Comparison of ENCODE assay signal across 17 cellular contexts in genomic region chr5:176748967-176749935, GRCh38.
DNase-seq lines count a peak whose midpoint lies in the region; ATAC-seq and TF ChIP-seq lines count a peak whose summit lies in the region.
"Had no signal": no experiment of that assay in that cellular context is flagged by ENCODE, and none has a peak within 500 bp of the region (broad histone marks: within the 10 kb centered on the region; RNA-seq: fewer than 3 reads in every experiment).

No MANE protein-coding gene starts in this region.

- H3K4me3 Mint-ChIP-seq in activated CD8-positive, alpha-beta memory T cell treated with anti-CD3 and anti-CD28 coated beads, Interleukin-2, amount 10 ng/mL, durations not matched to agents 7 days and 5 days: no peak overlapping the region
- H3K4me3 Mint-ChIP-seq in chondrocyte (ENCODE audit: unreplicated experiment) (no peak overlapping the region), type B pancreatic cell (no peak overlapping the region)
- H3K4me3 Mint-ChIP-seq in effector memory CD8-positive, alpha-beta T cell: no peak overlapping the region

- peak; percentile 25 for DNase-seq in activated CD8-positive, alpha-beta memory T cell treated with anti-CD3 and anti-CD28 coated beads, Interleukin-2, amount 10 ng/mL, durations not matched to agents 7 days and 5 days
- DNase-seq in activated CD8-positive, alpha-beta memory T cell treated with anti-CD3 and anti-CD28 coated beads, Interleukin-2, amount 50 U/mL, for 48 hours: no peak
- DNase-seq in chondrocyte (ENCODE audit: low spot score) (peak; percentile 52), mesenteric fat pad (ENCODE audit: low spot score) (peak; percentile 55), type B pancreatic cell (ENCODE audit: extremely low spot score, unreplicated experiment) (peak; percentile 49), trophoblast cell (no peak)
- no peak for DNase-seq in effector memory CD8-positive, alpha-beta T cell
- DNase-seq: COR-L47, DMS153, GM23248, NCI-H2107, NCI-H345, NCI-H526 treated with DMSO at 0.1 percent for 48 hours, RPMI8226 had no signal

- H3K27ac Mint-ChIP-seq in activated CD8-positive, alpha-beta memory T cell treated with anti-CD3 and anti-CD28 coated beads, Interleukin-2, amount 10 ng/mL, durations not matched to agents 7 days and 5 days: no peak overlapping the region
- no peak overlapping the region for H3K27ac Mint-ChIP-seq in chondrocyte (ENCODE audit: unreplicated experiment)
- H3K27ac Mint-ChIP-seq in type B pancreatic cell: no peak overlapping the region
- H3K27ac Mint-ChIP-seq in effector memory CD8-positive, alpha-beta T cell: no peak overlapping the region

- no CpG with 5 or more reads among the region's 21 CpGs for WGBS in trophoblast cell (ENCODE audit: extremely low coverage, insufficient coverage, insufficient read length)

- no peak overlapping the region for H3K18ac ChIP-seq in trophoblast cell (ENCODE audit: low read length)

- H3K27me3 Mint-ChIP-seq in activated CD8-positive, alpha-beta memory T cell treated with anti-CD3 and anti-CD28 coated beads, Interleukin-2, amount 10 ng/mL, durations not matched to agents 7 days and 5 days: peaks cover 65% of the 10 kb centered on the region
- H3K27me3 Mint-ChIP-seq in chondrocyte (ENCODE audit: low read depth): peaks cover 71% of the 10 kb centered on the region
- peaks cover 40% of the 10 kb centered on the region for H3K27me3 Mint-ChIP-seq in type B pancreatic cell
- H3K27me3 Mint-ChIP-seq in effector memory CD8-positive, alpha-beta T cell: peaks cover 67 to 86% of the 10 kb centered on the region in 2 donors

- no peak overlapping the region for H2AFZ ChIP-seq in trophoblast cell (ENCODE audit: insufficient read depth, low read length, poor library complexity)
- H2AFZ ChIP-seq: GM23248 had no signal

- no peak overlapping the region for H4K91ac ChIP-seq in trophoblast cell (ENCODE audit: low read depth, low read length)

- no peak overlapping the region for H3K9ac ChIP-seq in trophoblast cell (ENCODE audit: low read length)
- H3K9ac ChIP-seq: GM23248 had no signal

- TF ChIP-seq CTCF in chondrocyte (IDR thresholded peaks at IDR 0.05) (no peak), type B pancreatic cell (conservative IDR thresholded peaks at IDR 0.05) (no peak)

- peaks cover 2% of the 10 kb centered on the region for H3K27me3 ChIP-seq in trophoblast cell (ENCODE audit: insufficient read depth, low read length)

- no peaks in the 10 kb centered on the region for H3K36me3 ChIP-seq in trophoblast cell (ENCODE audit: control insufficient read depth in 1 of 2, insufficient read depth in 2 of 2, low read length in 2 of 2)

- H4K12ac ChIP-seq in trophoblast cell (ENCODE audit: low read depth, low read length): no peak overlapping the region

- H2BK120ac ChIP-seq in trophoblast cell (ENCODE audit: insufficient read depth, low read length, poor library complexity): no peak overlapping the region

- H4K8ac ChIP-seq in trophoblast cell (ENCODE audit: low read depth, low read length): no peak overlapping the region

- no peak overlapping the region for H2BK5ac ChIP-seq in trophoblast cell (ENCODE audit: low read depth, low read length, poor library complexity)

- H3K14ac ChIP-seq in trophoblast cell (ENCODE audit: low read length): no peak overlapping the region

- H3K4me2 ChIP-seq in trophoblast cell (ENCODE audit: low read length): no peak overlapping the region

- no peaks in the 10 kb centered on the region for H3K36me3 Mint-ChIP-seq in activated CD8-positive, alpha-beta memory T cell treated with anti-CD3 and anti-CD28 coated beads, Interleukin-2, amount 10 ng/mL, durations not matched to agents 7 days and 5 days
- H3K36me3 Mint-ChIP-seq in chondrocyte (ENCODE audit: low read depth): no peaks in the 10 kb centered on the region
- H3K36me3 Mint-ChIP-seq in type B pancreatic cell: no peaks in the 10 kb centered on the region
- H3K36me3 Mint-ChIP-seq in effector memory CD8-positive, alpha-beta T cell (ENCODE audit: insufficient read depth): no peaks in the 10 kb centered on the region

- peaks cover 3% of the 10 kb centered on the region for H3K9me3 ChIP-seq in trophoblast cell (ENCODE audit: insufficient read depth, low read depth, low read length)

- H3K4me1 Mint-ChIP-seq in activated CD8-positive, alpha-beta memory T cell treated with anti-CD3 and anti-CD28 coated beads, Interleukin-2, amount 10 ng/mL, durations not matched to agents 7 days and 5 days: peaks cover 12% of the 10 kb centered on the region
- no peaks in the 10 kb centered on the region for H3K4me1 Mint-ChIP-seq in chondrocyte (ENCODE audit: low read depth)
- peaks cover 9% of the 10 kb centered on the region for H3K4me1 Mint-ChIP-seq in type B pancreatic cell (ENCODE audit: unreplicated experiment)
- peaks cover 6 to 10% of the 10 kb centered on the region in 2 donors for H3K4me1 Mint-ChIP-seq in effector memory CD8-positive, alpha-beta T cell (ENCODE audit: low read depth in 2 of 2)

- no peak for ATAC-seq in activated CD8-positive, alpha-beta memory T cell treated with anti-CD3 and anti-CD28 coated beads, Interleukin-2, amount 10 ng/mL, durations not matched to agents 7 days and 5 days
- no peak for ATAC-seq in HG03196 (IDR thresholded peaks at IDR 0.05; ENCODE audit: unreplicated experiment)
- no peak for ATAC-seq in effector memory CD8-positive, alpha-beta T cell (replicated peaks)
- ATAC-seq: K562 had no signal

- H2AK5ac ChIP-seq in trophoblast cell (ENCODE audit: low read length): no peak overlapping the region

- no peaks in the 10 kb centered on the region for H3K9me3 Mint-ChIP-seq in activated CD8-positive, alpha-beta memory T cell treated with anti-CD3 and anti-CD28 coated beads, Interleukin-2, amount 10 ng/mL, durations not matched to agents 7 days and 5 days (ENCODE audit: low read depth)
- H3K9me3 Mint-ChIP-seq in chondrocyte (ENCODE audit: low read depth) (peaks cover 12% of the 10 kb centered on the region), type B pancreatic cell (no peaks in the 10 kb centered on the region)
- H3K9me3 Mint-ChIP-seq in effector memory CD8-positive, alpha-beta T cell: no peaks in the 10 kb centered on the region

- no peak overlapping the region for H3K4me3 ChIP-seq in trophoblast cell (ENCODE audit: low read depth, low read length)
- H3K4me3 ChIP-seq: GM23248, K562 had no signal

- peaks cover 3 to 5% of the 10 kb centered on the region in 2 experiments for H3K4me1 ChIP-seq in trophoblast cell (ENCODE audit: control insufficient read depth in 1 of 2, insufficient read depth in 2 of 2, low read length in 2 of 2)

- H3K79me2 ChIP-seq in trophoblast cell (ENCODE audit: control insufficient read depth, insufficient read depth, low read length, poor library complexity): no peaks in the 10 kb centered on the region

- no peak overlapping the region for H3K27ac ChIP-seq in trophoblast cell (ENCODE audit: low read depth, low read length)
- H3K27ac ChIP-seq: C4-2B, GM23248 had no signal

- no peak overlapping the region for H2BK12ac ChIP-seq in trophoblast cell (ENCODE audit: low read length)

- H3K23ac ChIP-seq in trophoblast cell (ENCODE audit: low read length): no peak overlapping the region

- CTCF ChIA-PET in activated CD8-positive, alpha-beta memory T cell treated with anti-CD3 and anti-CD28 coated beads, Interleukin-2, amount 10 ng/mL, durations not matched to agents 7 days and 5 days (lab: Charles Lee): no interaction called here

- no peaks in the 10 kb centered on the region for H3K79me1 ChIP-seq in trophoblast cell (ENCODE audit: low read length)

- no peak overlapping the region for H3K4ac ChIP-seq in trophoblast cell (ENCODE audit: low read depth, low read length)

Comparison
In these comparisons a context has a peak if more than half of its experiments do, and no peak if none do; other contexts are left out.
1. DNase-seq: peak in activated CD8-positive, alpha-beta memory T cell treated with anti-CD3 and anti-CD28 coated beads, Interleukin-2, amount 10 ng/mL, durations not matched to agents 7 days and 5 days (single experiment), chondrocyte (single experiment), mesenteric fat pad (single experiment) and type B pancreatic cell (single experiment); none in activated CD8-positive, alpha-beta memory T cell treated with anti-CD3 and anti-CD28 coated beads, Interleukin-2, amount 50 U/mL, for 48 hours (single experiment), effector memory CD8-positive, alpha-beta T cell (0 of 3) and trophoblast cell (0 of 2).